In the genomic region with DNA sequence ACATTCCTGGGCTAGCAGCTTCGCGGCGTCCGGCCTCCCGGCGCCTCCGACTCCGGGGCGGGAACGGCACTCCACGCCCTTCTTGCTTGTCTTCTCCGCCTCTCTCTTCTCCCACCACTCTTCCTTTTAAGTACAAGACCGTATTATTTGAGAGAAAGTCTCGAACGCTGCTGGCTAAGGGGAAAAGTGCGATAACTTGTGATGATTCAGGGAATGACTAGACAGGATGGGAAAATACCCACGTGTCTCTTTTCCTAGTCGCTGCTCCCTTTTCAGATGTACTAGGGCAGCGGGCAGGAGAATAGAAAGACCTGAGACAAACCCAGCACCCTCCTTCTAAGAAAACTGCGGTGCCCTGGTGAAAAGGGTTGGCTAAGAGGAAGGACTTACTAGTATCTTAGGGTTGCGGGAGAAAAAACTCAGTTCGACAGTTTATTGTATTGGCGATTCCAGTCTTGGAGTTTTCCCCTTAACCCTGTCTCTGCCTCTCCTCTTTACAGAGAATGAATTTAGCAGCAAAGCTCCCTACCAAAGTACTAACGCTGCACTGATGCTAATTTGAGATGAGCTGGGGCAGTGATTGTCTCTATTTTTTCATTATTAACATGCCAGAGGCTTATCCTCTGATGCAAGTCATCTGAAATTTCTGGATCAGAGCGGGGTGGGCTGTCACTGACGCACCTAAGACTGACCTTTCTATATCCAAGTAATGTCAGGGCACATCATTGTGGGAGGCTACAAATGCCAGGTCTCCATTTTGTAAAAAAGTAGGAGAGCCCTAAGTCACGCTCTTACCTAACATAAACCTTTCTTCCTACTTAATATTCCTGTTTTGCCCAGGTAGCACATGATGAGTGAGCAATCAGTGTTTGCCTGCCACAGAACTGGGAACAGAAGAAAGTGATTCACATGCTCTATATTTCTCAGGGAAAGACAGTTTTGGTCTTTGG, we compare ENCODE assay signal across 1 cellular context.
TF ChIP-seq lines count a peak whose summit lies in the region.

No MANE protein-coding gene starts in this region.

TF ChIP-seq in HepG2, 621 proteins besides CTCF, POLR2A, EP300 and RAD21 (continued from another document and continues in another):
- TF ChIP-seq, protein P1, sequence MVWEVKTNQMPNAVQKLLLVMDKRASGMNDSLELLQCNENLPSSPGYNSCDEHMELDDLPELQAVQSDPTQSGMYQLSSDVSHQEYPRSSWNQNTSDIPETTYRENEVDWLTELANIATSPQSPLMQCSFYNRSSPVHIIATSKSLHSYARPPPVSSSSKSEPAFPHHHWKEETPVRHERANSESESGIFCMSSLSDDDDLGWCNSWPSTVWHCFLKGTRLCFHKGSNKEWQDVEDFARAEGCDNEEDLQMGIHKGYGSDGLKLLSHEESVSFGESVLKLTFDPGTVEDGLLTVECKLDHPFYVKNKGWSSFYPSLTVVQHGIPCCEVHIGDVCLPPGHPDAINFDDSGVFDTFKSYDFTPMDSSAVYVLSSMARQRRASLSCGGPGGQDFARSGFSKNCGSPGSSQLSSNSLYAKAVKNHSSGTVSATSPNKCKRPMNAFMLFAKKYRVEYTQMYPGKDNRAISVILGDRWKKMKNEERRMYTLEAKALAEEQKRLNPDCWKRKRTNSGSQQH (CRISPR knock-in tag; IDR thresholded peaks at IDR 0.05; ENCODE audit: low read depth): peak; percentile 33; the same call in 1 of the 2 replicates
- TF ChIP-seq FIP1L1 (IDR thresholded peaks at IDR 0.05; ENCODE audit: borderline replicate concordance, insufficient read depth, low read depth, low read length) (no peak), ZFX (CRISPR knock-in tag; IDR thresholded peaks at IDR 0.05; ENCODE audit: low read depth) (peak; percentile 19; the same call in 1 of the 2 replicates), NFATC3 (CRISPR knock-in tag; IDR thresholded peaks at IDR 0.05) (no peak), GATAD1 (CRISPR knock-in tag; IDR thresholded peaks at IDR 0.05) (no peak), SMARCE1 (IDR thresholded peaks at IDR 0.05; ENCODE audit: borderline replicate concordance) (no peak), TRIM24 (CRISPR knock-in tag; IDR thresholded peaks at IDR 0.05) (no peak), ZNF83 (CRISPR knock-in tag; IDR thresholded peaks at IDR 0.05; ENCODE audit: borderline replicate concordance) (no peak), ZNF432 (CRISPR knock-in tag; IDR thresholded peaks at IDR 0.05; ENCODE audit: borderline replicate concordance) (no peak), BRD4 (CRISPR knock-in tag; IDR thresholded peaks at IDR 0.05) (no peak), ZNF292 (CRISPR knock-in tag; IDR thresholded peaks at IDR 0.05; ENCODE audit: borderline replicate concordance, low read depth) (no peak), REPIN1 (CRISPR knock-in tag; IDR thresholded peaks at IDR 0.05; ENCODE audit: borderline replicate concordance, low read depth) (no peak), SP2 (CRISPR knock-in tag; IDR thresholded peaks at IDR 0.05) (no peak), MYC (CRISPR knock-in tag; IDR thresholded peaks at IDR 0.05; ENCODE audit: borderline replicate concordance) (no peak; the same call in 1 of the 2 replicates), ZNF441 (CRISPR knock-in tag; IDR thresholded peaks at IDR 0.05; ENCODE audit: borderline replicate concordance) (no peak), ZNF124 (CRISPR knock-in tag; IDR thresholded peaks at IDR 0.05) (no peak), ZMYM2 (CRISPR knock-in tag; IDR thresholded peaks at IDR 0.05) (no peak), FOXA1 (IDR thresholded peaks at IDR 0.05) (no peak), FOXA1 (CRISPR knock-in tag; IDR thresholded peaks at IDR 0.05) (no peak), NCOA2 (CRISPR knock-in tag; IDR thresholded peaks at IDR 0.05) (no peak), PAX8 (CRISPR knock-in tag; IDR thresholded peaks at IDR 0.05; ENCODE audit: borderline replicate concordance) (no peak), NFE2L2 (IDR thresholded peaks at IDR 0.05; ENCODE audit: low read length) (no peak; the same call in 1 of the 2 replicates), MAZ (IDR thresholded peaks at IDR 0.05; ENCODE audit: borderline replicate concordance, low read depth, low read length) (no peak), MAZ (CRISPR knock-in tag; IDR thresholded peaks at IDR 0.05; ENCODE audit: low read depth) (no peak), JUNB (CRISPR knock-in tag; IDR thresholded peaks at IDR 0.05; ENCODE audit: borderline replicate concordance) (no peak), CENPT (CRISPR knock-in tag; IDR thresholded peaks at IDR 0.05; ENCODE audit: low read depth) (no peak), RORA (CRISPR knock-in tag; IDR thresholded peaks at IDR 0.05) (no peak)
- TF ChIP-seq, protein P2, sequence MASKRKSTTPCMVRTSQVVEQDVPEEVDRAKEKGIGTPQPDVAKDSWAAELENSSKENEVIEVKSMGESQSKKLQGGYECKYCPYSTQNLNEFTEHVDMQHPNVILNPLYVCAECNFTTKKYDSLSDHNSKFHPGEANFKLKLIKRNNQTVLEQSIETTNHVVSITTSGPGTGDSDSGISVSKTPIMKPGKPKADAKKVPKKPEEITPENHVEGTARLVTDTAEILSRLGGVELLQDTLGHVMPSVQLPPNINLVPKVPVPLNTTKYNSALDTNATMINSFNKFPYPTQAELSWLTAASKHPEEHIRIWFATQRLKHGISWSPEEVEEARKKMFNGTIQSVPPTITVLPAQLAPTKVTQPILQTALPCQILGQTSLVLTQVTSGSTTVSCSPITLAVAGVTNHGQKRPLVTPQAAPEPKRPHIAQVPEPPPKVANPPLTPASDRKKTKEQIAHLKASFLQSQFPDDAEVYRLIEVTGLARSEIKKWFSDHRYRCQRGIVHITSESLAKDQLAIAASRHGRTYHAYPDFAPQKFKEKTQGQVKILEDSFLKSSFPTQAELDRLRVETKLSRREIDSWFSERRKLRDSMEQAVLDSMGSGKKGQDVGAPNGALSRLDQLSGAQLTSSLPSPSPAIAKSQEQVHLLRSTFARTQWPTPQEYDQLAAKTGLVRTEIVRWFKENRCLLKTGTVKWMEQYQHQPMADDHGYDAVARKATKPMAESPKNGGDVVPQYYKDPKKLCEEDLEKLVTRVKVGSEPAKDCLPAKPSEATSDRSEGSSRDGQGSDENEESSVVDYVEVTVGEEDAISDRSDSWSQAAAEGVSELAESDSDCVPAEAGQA (IDR thresholded peaks at IDR 0.05; ENCODE audit: low read depth): no peak
- TF ChIP-seq, protein P2 (CRISPR knock-in tag; IDR thresholded peaks at IDR 0.05; ENCODE audit: borderline replicate concordance): no peak
- TF ChIP-seq, protein P3, sequence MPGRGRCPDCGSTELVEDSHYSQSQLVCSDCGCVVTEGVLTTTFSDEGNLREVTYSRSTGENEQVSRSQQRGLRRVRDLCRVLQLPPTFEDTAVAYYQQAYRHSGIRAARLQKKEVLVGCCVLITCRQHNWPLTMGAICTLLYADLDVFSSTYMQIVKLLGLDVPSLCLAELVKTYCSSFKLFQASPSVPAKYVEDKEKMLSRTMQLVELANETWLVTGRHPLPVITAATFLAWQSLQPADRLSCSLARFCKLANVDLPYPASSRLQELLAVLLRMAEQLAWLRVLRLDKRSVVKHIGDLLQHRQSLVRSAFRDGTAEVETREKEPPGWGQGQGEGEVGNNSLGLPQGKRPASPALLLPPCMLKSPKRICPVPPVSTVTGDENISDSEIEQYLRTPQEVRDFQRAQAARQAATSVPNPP (CRISPR knock-in tag; IDR thresholded peaks at IDR 0.05): no peak
- TF ChIP-seq, protein P4, sequence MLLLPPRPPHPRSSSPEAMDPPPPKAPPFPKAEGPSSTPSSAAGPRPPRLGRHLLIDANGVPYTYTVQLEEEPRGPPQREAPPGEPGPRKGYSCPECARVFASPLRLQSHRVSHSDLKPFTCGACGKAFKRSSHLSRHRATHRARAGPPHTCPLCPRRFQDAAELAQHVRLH (CRISPR knock-in tag; IDR thresholded peaks at IDR 0.05; ENCODE audit: borderline replicate concordance, low read depth): no peak
- TF ChIP-seq, protein P5, sequence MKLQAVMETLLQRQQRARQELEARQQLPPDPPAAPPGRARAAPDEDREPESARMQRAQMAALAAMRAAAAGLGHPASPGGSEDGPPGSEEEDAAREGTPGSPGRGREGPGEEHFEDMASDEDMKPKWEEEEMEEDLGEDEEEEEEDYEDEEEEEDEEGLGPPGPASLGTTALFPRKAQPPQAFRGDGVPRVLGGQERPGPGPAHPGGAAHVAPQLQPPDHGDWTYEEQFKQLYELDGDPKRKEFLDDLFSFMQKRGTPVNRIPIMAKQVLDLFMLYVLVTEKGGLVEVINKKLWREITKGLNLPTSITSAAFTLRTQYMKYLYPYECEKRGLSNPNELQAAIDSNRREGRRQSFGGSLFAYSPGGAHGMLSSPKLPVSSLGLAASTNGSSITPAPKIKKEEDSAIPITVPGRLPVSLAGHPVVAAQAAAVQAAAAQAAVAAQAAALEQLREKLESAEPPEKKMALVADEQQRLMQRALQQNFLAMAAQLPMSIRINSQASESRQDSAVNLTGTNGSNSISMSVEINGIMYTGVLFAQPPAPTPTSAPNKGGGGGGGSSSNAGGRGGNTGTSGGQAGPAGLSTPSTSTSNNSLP (IDR thresholded peaks at IDR 0.05; ENCODE audit: low read depth, low read length): no peak
- TF ChIP-seq, protein P6, sequence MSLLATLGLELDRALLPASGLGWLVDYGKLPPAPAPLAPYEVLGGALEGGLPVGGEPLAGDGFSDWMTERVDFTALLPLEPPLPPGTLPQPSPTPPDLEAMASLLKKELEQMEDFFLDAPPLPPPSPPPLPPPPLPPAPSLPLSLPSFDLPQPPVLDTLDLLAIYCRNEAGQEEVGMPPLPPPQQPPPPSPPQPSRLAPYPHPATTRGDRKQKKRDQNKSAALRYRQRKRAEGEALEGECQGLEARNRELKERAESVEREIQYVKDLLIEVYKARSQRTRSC (CRISPR knock-in tag; IDR thresholded peaks at IDR 0.05; ENCODE audit: low read depth): no peak
- TF ChIP-seq, protein P7, sequence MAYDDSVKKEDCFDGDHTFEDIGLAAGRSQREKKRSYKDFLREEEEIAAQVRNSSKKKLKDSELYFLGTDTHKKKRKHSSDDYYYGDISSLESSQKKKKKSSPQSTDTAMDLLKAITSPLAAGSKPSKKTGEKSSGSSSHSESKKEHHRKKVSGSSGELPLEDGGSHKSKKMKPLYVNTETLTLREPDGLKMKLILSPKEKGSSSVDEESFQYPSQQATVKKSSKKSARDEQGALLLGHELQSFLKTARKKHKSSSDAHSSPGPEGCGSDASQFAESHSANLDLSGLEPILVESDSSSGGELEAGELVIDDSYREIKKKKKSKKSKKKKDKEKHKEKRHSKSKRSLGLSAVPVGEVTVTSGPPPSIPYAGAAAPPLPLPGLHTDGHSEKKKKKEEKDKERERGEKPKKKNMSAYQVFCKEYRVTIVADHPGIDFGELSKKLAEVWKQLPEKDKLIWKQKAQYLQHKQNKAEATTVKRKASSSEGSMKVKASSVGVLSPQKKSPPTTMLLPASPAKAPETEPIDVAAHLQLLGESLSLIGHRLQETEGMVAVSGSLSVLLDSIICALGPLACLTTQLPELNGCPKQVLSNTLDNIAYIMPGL (CRISPR knock-in tag; IDR thresholded peaks at IDR 0.05; ENCODE audit: borderline replicate concordance in 1 of 2, low read depth in 1 of 2): peak in 1 of 2 experiments; percentile 4; a peak in 1 of 4 replicates
- TF ChIP-seq, protein P8, sequence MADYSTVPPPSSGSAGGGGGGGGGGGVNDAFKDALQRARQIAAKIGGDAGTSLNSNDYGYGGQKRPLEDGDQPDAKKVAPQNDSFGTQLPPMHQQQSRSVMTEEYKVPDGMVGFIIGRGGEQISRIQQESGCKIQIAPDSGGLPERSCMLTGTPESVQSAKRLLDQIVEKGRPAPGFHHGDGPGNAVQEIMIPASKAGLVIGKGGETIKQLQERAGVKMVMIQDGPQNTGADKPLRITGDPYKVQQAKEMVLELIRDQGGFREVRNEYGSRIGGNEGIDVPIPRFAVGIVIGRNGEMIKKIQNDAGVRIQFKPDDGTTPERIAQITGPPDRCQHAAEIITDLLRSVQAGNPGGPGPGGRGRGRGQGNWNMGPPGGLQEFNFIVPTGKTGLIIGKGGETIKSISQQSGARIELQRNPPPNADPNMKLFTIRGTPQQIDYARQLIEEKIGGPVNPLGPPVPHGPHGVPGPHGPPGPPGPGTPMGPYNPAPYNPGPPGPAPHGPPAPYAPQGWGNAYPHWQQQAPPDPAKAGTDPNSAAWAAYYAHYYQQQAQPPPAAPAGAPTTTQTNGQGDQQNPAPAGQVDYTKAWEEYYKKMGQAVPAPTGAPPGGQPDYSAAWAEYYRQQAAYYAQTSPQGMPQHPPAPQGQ (CRISPR knock-in tag; IDR thresholded peaks at IDR 0.05; ENCODE audit: borderline replicate concordance): no peak
